Comparison of ENCODE assay signal across 29 cellular contexts in the genomic region with DNA sequence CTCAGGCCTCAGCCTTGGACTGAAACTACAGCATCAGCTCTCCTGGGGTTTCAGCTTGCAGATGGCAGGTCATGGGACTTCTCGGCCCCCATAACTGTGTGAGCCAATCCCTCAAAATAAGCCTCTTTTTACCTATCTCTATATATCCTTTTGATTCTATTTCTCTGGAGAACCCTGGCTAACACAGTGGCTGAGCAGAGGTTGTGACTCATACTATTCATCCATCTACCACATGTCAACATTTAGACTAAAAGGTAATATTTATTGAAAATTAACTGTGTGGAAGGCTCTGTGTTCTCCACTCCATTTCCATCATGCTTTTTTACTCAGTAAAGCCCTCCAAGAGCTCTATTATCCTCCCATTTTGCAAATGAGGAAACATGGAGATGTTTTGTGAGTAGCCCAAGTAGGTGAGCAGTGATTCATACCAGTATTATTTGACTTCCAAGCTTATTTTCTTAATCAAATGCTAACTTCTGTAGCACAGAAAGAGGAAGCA.
A peak's percentile ranks its signal among the peaks of the same experiment; 100 is the strongest.
DNase-seq lines count a peak whose midpoint lies in the region; ATAC-seq and TF ChIP-seq lines count a peak whose summit lies in the region.
"Had no signal": no experiment of that assay in that cellular context is flagged by ENCODE, and none has a peak within 500 bp of the region (broad histone marks: within the 10 kb centered on the region; RNA-seq: fewer than 3 reads in every experiment).

No MANE protein-coding gene starts in this region.

- no CpG with 5 or more reads among the region's 1 CpG for WGBS in IMR-90 (ENCODE audit: extremely low coverage in 2 of 2, insufficient read length in 1 of 2), 2 experiments
- WGBS in right cardiac atrium = 93% methylated on average over 1 of the region's 1 CpG

- no peak overlapping the region for H3K4me3 Mint-ChIP-seq in chondrocyte (ENCODE audit: unreplicated experiment)
- H3K4me3 Mint-ChIP-seq in activated CD8-positive, alpha-beta memory T cell treated with anti-CD3 and anti-CD28 coated beads, Interleukin-2, amount 10 ng/mL, durations not matched to agents 7 days and 5 days = no peak overlapping the region
- H3K4me3 Mint-ChIP-seq: CD4-positive, alpha-beta T cell; endodermal cell; H9; IgD-negative memory B cell; immature natural killer cell; memory B cell; nephron progenitor cell; type B pancreatic cell had no signal

- H4K91ac ChIP-seq in IMR-90 (ENCODE audit: insufficient read depth, low read depth, low read length) = peak overlapping the region; percentile 31; the same call in 1 of the 2 replicates

- H3K56ac ChIP-seq in IMR-90 (ENCODE audit: extremely low read depth, insufficient read depth, low read length) = no peak overlapping the region

- peak overlapping the region; percentile 83; the same call in 1 of the 2 replicates for H4K5ac ChIP-seq in IMR-90 (ENCODE audit: low read depth, low read length)

- TF ChIP-seq POLR2A in IMR-90 (IDR thresholded peaks at IDR 0.05; ENCODE audit: low read depth, low read length) = no peak

- H3K4me1 ChIP-seq in IMR-90 (ENCODE audit: control insufficient read depth, insufficient read depth, low read length) = peaks cover 4% of the 10 kb centered on the region; the same call in 1 of the 2 replicates
- no peaks in the 10 kb centered on the region for H3K4me1 ChIP-seq in right cardiac atrium (ENCODE audit: control insufficient read depth, insufficient read depth, low read length)
- H3K4me1 ChIP-seq: esophagus squamous epithelium had no signal

- H3K27me3 ChIP-seq in IMR-90 (ENCODE audit: control insufficient read depth, insufficient read depth, low read length) (no peaks in the 10 kb centered on the region), right cardiac atrium (ENCODE audit: control insufficient read depth, insufficient read depth) (no peaks in the 10 kb centered on the region)
- H3K27me3 ChIP-seq: esophagus squamous epithelium had no signal

- DNase-seq in AG08395 (ENCODE audit: low spot score) (peak; percentile 6), IMR-90 (peak; percentile 36), chondrocyte (ENCODE audit: low spot score) (no peak), glomerular visceral epithelial cell (ENCODE audit: extremely low spot score) (peak; percentile 55), right cardiac atrium (no peak)
- DNase-seq in effector CD4-positive, alpha-beta T cell = no peak
- no peak for DNase-seq in activated CD8-positive, alpha-beta memory T cell treated with anti-CD3 and anti-CD28 coated beads, Interleukin-2, amount 10 ng/mL, durations not matched to agents 7 days and 5 days
- DNase-seq: activated CD4-positive, alpha-beta T cell treated with anti-CD3 and anti-CD28 coated beads for 4 hours; activated CD8-positive, alpha-beta memory T cell treated with anti-CD3 and anti-CD28 coated beads for 24 hours; caudate nucleus; CD4-positive, alpha-beta T cell; DMS 273 treated with DMSO at 0.1 percent for 48 hours; endodermal cell; esophagus squamous epithelium; H9; immature natural killer cell; NCI-H1048; NCI-H1694; NCI-H774; nephron progenitor cell; stimulated activated naive CD4-positive, alpha-beta T cell; T-helper 9 cell; WERI-Rb-1 had no signal

- H2AK5ac ChIP-seq in IMR-90 (ENCODE audit: low read depth, low read length) = peak overlapping the region; percentile 57

- H3K4me3 ChIP-seq in IMR-90 (ENCODE audit: insufficient read depth, low read depth, low read length) (no peak overlapping the region), right cardiac atrium (ENCODE audit: low read length) (no peak overlapping the region)
- H3K4me3 ChIP-seq: esophagus squamous epithelium had no signal

- H3K9me3 ChIP-seq in IMR-90 (ENCODE audit: control insufficient read depth, insufficient read depth, low read length) (no peaks in the 10 kb centered on the region), right cardiac atrium (ENCODE audit: control insufficient read depth, low read length) (peaks cover 2% of the 10 kb centered on the region)
- H3K9me3 ChIP-seq: esophagus squamous epithelium had no signal

- TF ChIP-seq CTCF in IMR-90 (conservative IDR thresholded peaks at IDR 0.05; ENCODE audit: low read depth, low read length) = no peak
- TF ChIP-seq CTCF in chondrocyte (IDR thresholded peaks at IDR 0.05) = no peak

- H4K8ac ChIP-seq in IMR-90 (ENCODE audit: low read depth in 2 of 2, low read length in 2 of 2) = 0 out of 4 replicates have a peak overlapping the region, but pooled peaks of 1 of the 2 experiments have one; percentile 7

- H3K79me1 ChIP-seq in IMR-90 (ENCODE audit: low read depth in 1 of 2, low read length in 2 of 2) = no peaks in the 10 kb centered on the region

- peak overlapping the region; percentile 58 for H2BK120ac ChIP-seq in IMR-90 (ENCODE audit: low read depth, low read length)

- no peaks in the 10 kb centered on the region for H3K27me3 Mint-ChIP-seq in chondrocyte (ENCODE audit: low read depth)
- H3K27me3 Mint-ChIP-seq in activated CD8-positive, alpha-beta memory T cell treated with anti-CD3 and anti-CD28 coated beads, Interleukin-2, amount 10 ng/mL, durations not matched to agents 7 days and 5 days = no peaks in the 10 kb centered on the region
- H3K27me3 Mint-ChIP-seq: CD4-positive, alpha-beta T cell; IgD-negative memory B cell; memory B cell had no signal

- intact Hi-C loops in IMR-90 (cut with micrococcal nuclease) (no loop called here), right cardiac atrium (cut with DNase I) (no loop called here)

- H3K36me3 Mint-ChIP-seq in chondrocyte (ENCODE audit: low read depth) = peaks cover 6% of the 10 kb centered on the region
- H3K36me3 Mint-ChIP-seq in activated CD8-positive, alpha-beta memory T cell treated with anti-CD3 and anti-CD28 coated beads, Interleukin-2, amount 10 ng/mL, durations not matched to agents 7 days and 5 days = no peaks in the 10 kb centered on the region
- H3K36me3 Mint-ChIP-seq: activated naive CD4-positive, alpha-beta T cell treated with anti-CD3 and anti-CD28 coated beads, Interleukin-2, amount 50 U/mL, for 72 hours; IgD-negative memory B cell; immature natural killer cell; memory B cell; type B pancreatic cell had no signal

- ATAC-seq in IMR-90 (ENCODE audit: low read depth) = peak; percentile 38; the same call in 1 of the 2 replicates
- no peak for ATAC-seq in right cardiac atrium
- no peak for ATAC-seq in HG03097 (IDR thresholded peaks at IDR 0.05; ENCODE audit: low FRiP score, unreplicated experiment)
- ATAC-seq in activated CD8-positive, alpha-beta memory T cell treated with anti-CD3 and anti-CD28 coated beads, Interleukin-2, amount 10 ng/mL, durations not matched to agents 7 days and 5 days = no peak
- ATAC-seq: activated naive CD4-positive, alpha-beta T cell treated with anti-CD3 and anti-CD28 coated beads, Interleukin-2, amount 50 U/mL, for 72 hours; left lobe of liver had no signal

- peaks cover 3% of the 10 kb centered on the region; the same call in 1 of the 2 replicates for H3K9me1 ChIP-seq in IMR-90 (ENCODE audit: insufficient read depth, low read length)

- H2BK15ac ChIP-seq in IMR-90 (ENCODE audit: low read depth, low read length) = peak overlapping the region; percentile 70; the same call in 1 of the 3 replicates

- peak overlapping the region; percentile 57; the same call in 1 of the 2 replicates for H2BK20ac ChIP-seq in IMR-90 (ENCODE audit: low read depth, low read length)

- peak overlapping the region; percentile 10 for H3K27ac Mint-ChIP-seq in chondrocyte (ENCODE audit: unreplicated experiment)
- H3K27ac Mint-ChIP-seq in activated CD8-positive, alpha-beta memory T cell treated with anti-CD3 and anti-CD28 coated beads, Interleukin-2, amount 10 ng/mL, durations not matched to agents 7 days and 5 days = no peak overlapping the region
- H3K27ac Mint-ChIP-seq: activated naive CD4-positive, alpha-beta T cell treated with anti-CD3 and anti-CD28 coated beads, Interleukin-2, amount 50 U/mL, for 72 hours; CD4-positive, alpha-beta T cell; endodermal cell; H9; IgD-negative memory B cell; immature natural killer cell; memory B cell; nephron progenitor cell; type B pancreatic cell had no signal

- peak overlapping the region; percentile 89; the same call in 1 of the 2 replicates for H3K18ac ChIP-seq in IMR-90 (ENCODE audit: low read depth, low read length)

- H3K36me3 ChIP-seq in IMR-90 (ENCODE audit: control insufficient read depth, insufficient read depth, low read length) = no peaks in the 10 kb centered on the region
- H3K36me3 ChIP-seq: esophagus squamous epithelium, WERI-Rb-1 had no signal

- dilution Hi-C loops in IMR-90 (cut with HindIII; ENCODE audit: low sequenced_read_pairs, unreplicated experiment) = no loop called here

- H3K9me3 Mint-ChIP-seq in chondrocyte (ENCODE audit: low read depth) = peaks cover 21% of the 10 kb centered on the region
- no peaks in the 10 kb centered on the region for H3K9me3 Mint-ChIP-seq in activated CD8-positive, alpha-beta memory T cell treated with anti-CD3 and anti-CD28 coated beads, Interleukin-2, amount 10 ng/mL, durations not matched to agents 7 days and 5 days (ENCODE audit: low read depth)
- H3K9me3 Mint-ChIP-seq: endodermal cell, H9, IgD-negative memory B cell, nephron progenitor cell, type B pancreatic cell had no signal

- H3K4me1 Mint-ChIP-seq in chondrocyte (ENCODE audit: low read depth) = peaks cover 47% of the 10 kb centered on the region
- H3K4me1 Mint-ChIP-seq in activated CD8-positive, alpha-beta memory T cell treated with anti-CD3 and anti-CD28 coated beads, Interleukin-2, amount 10 ng/mL, durations not matched to agents 7 days and 5 days = no peaks in the 10 kb centered on the region
- H3K4me1 Mint-ChIP-seq: endodermal cell, H9, IgD-negative memory B cell, immature natural killer cell, memory B cell, nephron progenitor cell had no signal

- peak overlapping the region; percentile 54; the same call in 1 of the 2 replicates for H3K14ac ChIP-seq in IMR-90 (replicated peaks; ENCODE audit: low read depth, low read length)

- no peak overlapping the region for H3K23ac ChIP-seq in IMR-90 (ENCODE audit: low read depth, low read length)

- BruUV-seq in IMR-90 (replicated peaks; lab: Mats Ljungman, UMichigan) = no TSS peak

- in situ Hi-C loops in IMR-90 (cut with MboI; ENCODE audit: low sequenced_read_pairs) = loop anchor here (5.0 kb wide), 1 partner anchor 633 kb away; no protein-coding TSS in a partner anchor

- H2AFZ ChIP-seq in IMR-90 (replicated peaks; ENCODE audit: low read length, poor library complexity) = no peak overlapping the region

- no peak for TF ChIP-seq RAD21 in IMR-90 (IDR thresholded peaks at IDR 0.05; ENCODE audit: low read length)

- no peak overlapping the region for H3K9ac ChIP-seq in IMR-90 (ENCODE audit: low read depth, low read length)

- H3K27ac ChIP-seq in IMR-90 (ENCODE audit: insufficient read depth, low read length) (no peak overlapping the region), right cardiac atrium (ENCODE audit: low read length) (no peak overlapping the region)
- H3K27ac ChIP-seq: esophagus squamous epithelium, WERI-Rb-1 had no signal

- no peak overlapping the region for H2AK9ac ChIP-seq in IMR-90 (replicated peaks; ENCODE audit: low read depth, low read length, poor library complexity)

- peak overlapping the region; percentile 31; the same call in 1 of the 2 replicates for H3K4ac ChIP-seq in IMR-90 (ENCODE audit: low read depth, low read length)

- H2BK5ac ChIP-seq in IMR-90 (ENCODE audit: low read depth, low read length, poor library complexity, severe bottlenecking) = peak overlapping the region; percentile 13

- CTCF ChIA-PET in IMR-90 (lab: Yijun Ruan, JAX) = interaction anchor here (1.6 kb wide), 1 partner anchor 54 kb away, joined by 6 read pairs; no protein-coding TSS in a partner anchor
- CTCF ChIA-PET in activated CD8-positive, alpha-beta memory T cell treated with anti-CD3 and anti-CD28 coated beads, Interleukin-2, amount 10 ng/mL, durations not matched to agents 7 days and 5 days (lab: Charles Lee) = no interaction called here

- POLR2A ChIA-PET in IMR-90 (lab: Charles Lee; ENCODE audit: unreplicated experiment) = no interaction called here

- no peak overlapping the region for H3K4me2 ChIP-seq in IMR-90 (ENCODE audit: low read depth, low read length)

- no peaks in the 10 kb centered on the region for H4K20me1 ChIP-seq in IMR-90 (ENCODE audit: insufficient read depth, low read length)

Comparison
In these comparisons a context has a peak if more than half of its experiments do, and no peak if none do; other contexts are left out.
1. DNase-seq: peak in AG08395 (single experiment), IMR-90 (single experiment) and glomerular visceral epithelial cell (single experiment); none in chondrocyte (single experiment), right cardiac atrium (0 of 3), effector CD4-positive, alpha-beta T cell (single experiment) and activated CD8-positive, alpha-beta memory T cell treated with anti-CD3 and anti-CD28 coated beads, Interleukin-2, amount 10 ng/mL, durations not matched to agents 7 days and 5 days (single experiment).